ENCODE assay signal across 8 cellular contexts in the genomic region with DNA sequence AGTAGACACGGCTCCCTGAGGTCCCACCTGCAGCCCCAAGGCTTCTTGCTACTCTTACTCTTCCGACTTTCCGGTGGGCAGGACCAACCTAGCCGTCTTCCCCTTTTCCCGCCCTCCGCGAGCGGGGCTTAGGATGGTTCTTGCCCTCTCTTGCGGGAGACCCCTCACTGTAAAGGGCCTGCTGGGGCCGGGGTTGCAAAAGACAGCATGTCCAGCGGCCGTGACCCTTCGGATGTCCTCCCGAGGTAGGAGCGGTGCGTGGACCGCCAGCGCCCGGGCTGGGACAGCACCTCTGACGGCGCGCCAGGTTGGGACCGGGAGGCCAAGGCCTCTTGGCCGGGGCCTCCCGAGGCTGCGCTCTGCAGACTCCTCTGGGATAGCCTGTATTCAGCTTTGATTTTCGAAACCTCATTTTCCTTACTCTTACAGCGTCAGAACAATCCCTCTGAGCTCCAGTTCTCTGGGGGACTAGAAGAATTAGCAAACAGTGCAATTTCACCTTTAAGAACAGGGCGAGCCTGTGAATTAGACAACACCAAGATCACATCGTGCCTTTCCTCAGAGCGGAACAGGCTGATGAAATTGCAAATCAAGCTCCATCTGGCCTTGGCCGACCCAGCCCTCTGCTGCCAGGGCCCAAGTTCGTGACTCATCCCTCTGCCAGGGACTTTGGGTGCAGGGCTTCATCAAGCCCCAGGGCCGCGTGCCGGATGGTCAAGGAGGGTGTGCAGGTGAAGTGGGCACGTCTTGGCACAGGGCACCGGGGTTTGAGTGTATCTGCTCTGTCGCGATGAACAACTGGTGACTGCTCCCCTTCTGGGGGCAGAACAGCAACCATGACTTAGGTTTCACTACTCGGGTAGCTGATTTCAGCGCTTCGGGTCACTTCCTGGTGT. TPM values are rescaled to one million over a fixed set of nuclear protein-coding genes. Genes with fewer than 3 reads are reported as not detected.
DNase-seq lines count a peak whose midpoint lies in the region; ATAC-seq and TF ChIP-seq lines count a peak whose summit lies in the region.

No MANE protein-coding gene starts in this region.

- H3K9me3 ChIP-seq in Peyer's patch: no peaks in the 10 kb centered on the region
- no peaks in the 10 kb centered on the region for H3K9me3 ChIP-seq in neutrophil

- TF ChIP-seq CTCF in Peyer's patch (IDR thresholded peaks at IDR 0.05) (no peak), neutrophil (IDR thresholded peaks at IDR 0.05) (no peak)

- H3K4me1 ChIP-seq in Peyer's patch (peaks cover 0 to 17% (median 5%) of the 10 kb centered on the region in 4 donors), neutrophil (ENCODE audit: control insufficient read depth in 1 of 2, insufficient read depth in 1 of 2, low read depth in 1 of 2, low read length in 1 of 2) (peaks cover 17 to 18% of the 10 kb centered on the region in 2 experiments)

- peak overlapping the region; percentile 61 to 87 (median 72) for H3K4me3 ChIP-seq in Peyer's patch
- H3K4me3 ChIP-seq in neutrophil (ENCODE audit: low read depth in 1 of 2, low read length in 1 of 2): peak overlapping the region; percentile 66

- DNase-seq in activated CD8-positive, alpha-beta memory T cell treated with anti-CD3 and anti-CD28 coated beads for 24 hours: peak; percentile 62
- DNase-seq in activated CD8-positive, alpha-beta memory T cell treated with anti-CD3 and anti-CD28 coated beads, Interleukin-2, amount 50 U/mL, for 4 hours: no peak
- DNase-seq in Peyer's patch (peak in 2 of 3 donors; percentile 68 to 73), fibroblast of gingiva (ENCODE audit: low read depth) (peak; percentile 82), A172 (ENCODE audit: low spot score) (no peak), 8988T (no peak)

- no peaks in the 10 kb centered on the region for H3K27me3 ChIP-seq in Peyer's patch
- H3K27me3 ChIP-seq in neutrophil: peaks cover 93% of the 10 kb centered on the region

- no peak for ATAC-seq in HG03196 (IDR thresholded peaks at IDR 0.05; ENCODE audit: unreplicated experiment)

- no peak for TF ChIP-seq POLR2A in Peyer's patch (IDR thresholded peaks at IDR 0.05)

- H3K27ac ChIP-seq in Peyer's patch (peak overlapping the region in 3 of 4 donors; percentile 57 to 90 (median 68)), neutrophil (no peak overlapping the region)

- H3K36me3 ChIP-seq in Peyer's patch (no peaks in the 10 kb centered on the region), neutrophil (no peaks in the 10 kb centered on the region)

RNA-seq across cellular contexts. Expression of a gene that starts 0.8 kb away (rescaled TPM):
- total RNA-seq in Peyer's patch: 10 to 100 TPM in 3 of 4 donors, 1 to 10 TPM in 1; 5.0 to 34.0 (median 25.4) TPM
- total RNA-seq in A172 (2014; rRNA removed; shearing (Covaris generic)): 3.3 and 3.9 TPM in 2 replicates

RNA-seq across cellular contexts. Expression of a gene that starts 58.4 kb away (rescaled TPM):
- total RNA-seq in Peyer's patch: 10 to 100 TPM; 41.2 to 74.6 (median 55.7) TPM
- 55.2 and 55.5 TPM in 2 replicates for total RNA-seq in A172 (2014; rRNA removed; shearing (Covaris generic))

RNA-seq across cellular contexts. Expression of a gene that starts 58.9 kb away (rescaled TPM):
- 10 to 100 TPM in 1 of 4 donors, 1 to 10 TPM in 3; 7.4 to 13.0 (median 8.2) TPM for total RNA-seq in Peyer's patch
- total RNA-seq in A172 (2014; rRNA removed; shearing (Covaris generic)): 139 and 176 TPM in 2 replicates

Comparison
In these comparisons a context has a peak if more than half of its experiments do, and no peak if none do; other contexts are left out.
1. DNase-seq: peak in activated CD8-positive, alpha-beta memory T cell treated with anti-CD3 and anti-CD28 coated beads for 24 hours (single experiment), Peyer's patch (2 of 3) and fibroblast of gingiva (single experiment); none in activated CD8-positive, alpha-beta memory T cell treated with anti-CD3 and anti-CD28 coated beads, Interleukin-2, amount 50 U/mL, for 4 hours (single experiment), A172 (single experiment) and 8988T (single experiment).